8 cellular contexts compared by ENCODE assay signal in the genomic region with DNA sequence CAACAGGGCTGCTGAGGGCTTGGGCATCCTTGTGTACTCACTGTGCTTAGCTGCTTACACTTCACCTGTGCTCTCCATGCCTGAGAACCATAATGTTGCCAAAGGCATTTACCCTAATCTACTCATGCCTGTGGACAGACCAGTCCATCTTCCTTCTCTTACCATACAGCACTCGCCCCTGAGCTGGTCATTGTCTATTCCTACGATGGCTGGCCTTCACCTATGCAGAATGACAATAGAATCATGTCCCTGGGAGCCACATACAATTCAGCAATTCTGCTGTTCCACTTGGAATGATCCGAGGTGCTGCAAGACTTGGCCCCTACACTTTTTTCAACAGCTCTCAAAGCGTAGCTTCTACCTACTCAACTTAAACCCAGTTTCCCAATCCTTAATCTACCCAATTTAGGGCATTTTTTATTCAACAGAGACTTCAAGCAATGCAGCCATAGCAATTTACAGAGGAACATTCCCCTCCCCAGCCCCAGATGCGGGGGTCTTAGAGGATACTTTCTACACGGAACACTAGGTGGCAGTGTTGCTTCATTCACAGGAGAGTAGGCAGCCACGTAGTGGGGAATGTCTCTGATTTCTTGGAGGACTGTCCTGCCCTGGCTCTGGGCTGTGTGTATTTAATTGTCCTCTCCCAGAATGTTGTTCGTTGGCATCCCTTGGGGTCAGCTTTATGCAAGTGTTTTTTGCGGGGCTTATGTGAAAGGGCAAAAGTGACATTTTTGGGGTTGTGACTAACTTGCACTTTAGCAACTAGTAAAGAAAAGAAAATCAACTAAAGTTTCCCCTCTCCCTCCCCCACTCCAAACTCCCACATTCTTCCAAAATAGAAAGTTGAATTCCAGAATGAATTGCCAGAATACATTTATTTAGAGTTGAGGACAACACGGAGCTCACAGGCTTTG.
DNase-seq lines count a peak whose midpoint lies in the region; ATAC-seq lines count a peak whose summit lies in the region.

No MANE protein-coding gene starts in this region.

- no peaks in the 10 kb centered on the region for H3K9me3 ChIP-seq in SJSA1 (replicated peaks)

- CTCF ChIA-PET in activated CD4-positive, alpha-beta T cell treated with anti-CD3 and anti-CD28 coated beads, Interleukin-2, amount 10 ng/mL, durations not matched to agents 7 days and 5 days (lab: Charles Lee): interaction anchor here (1.6 kb wide), 1 partner anchor 319 kb away, joined by 3 read pairs; no protein-coding TSS in a partner anchor

- H3K27ac Mint-ChIP-seq in activated CD4-positive, alpha-beta T cell treated with anti-CD3 and anti-CD28 coated beads, Interleukin-2, amount 10 ng/mL, durations not matched to agents 7 days and 5 days: no peak overlapping the region

- no peaks in the 10 kb centered on the region for H3K4me1 ChIP-seq in SJSA1 (replicated peaks)

- no peak overlapping the region for H3K27ac ChIP-seq in SJSA1

- no peaks in the 10 kb centered on the region for H3K4me1 Mint-ChIP-seq in activated CD4-positive, alpha-beta T cell treated with anti-CD3 and anti-CD28 coated beads, Interleukin-2, amount 10 ng/mL, durations not matched to agents 7 days and 5 days

- H3K4me3 ChIP-seq in SJSA1: no peak overlapping the region

- ATAC-seq in GM21717 (IDR thresholded peaks at IDR 0.05; ENCODE audit: unreplicated experiment): peak; percentile 66

- H3K4me3 Mint-ChIP-seq in activated CD4-positive, alpha-beta T cell treated with anti-CD3 and anti-CD28 coated beads, Interleukin-2, amount 10 ng/mL, durations not matched to agents 7 days and 5 days: no peak overlapping the region

- POLR2A ChIA-PET in activated CD4-positive, alpha-beta T cell treated with anti-CD3 and anti-CD28 coated beads, Interleukin-2, amount 10 ng/mL, durations not matched to agents 7 days and 5 days (lab: Charles Lee): interaction anchor here (0.6 kb wide), 1 partner anchor 207 kb away, joined by 4 read pairs; no protein-coding TSS in a partner anchor

- H3K27me3 Mint-ChIP-seq in activated CD4-positive, alpha-beta T cell treated with anti-CD3 and anti-CD28 coated beads, Interleukin-2, amount 10 ng/mL, durations not matched to agents 7 days and 5 days: no peaks in the 10 kb centered on the region

- DNase-seq in activated CD4-positive, alpha-beta T cell treated with anti-CD3 and anti-CD28 coated beads, Interleukin-2, amount 10 ng/mL, durations not matched to agents 7 days and 5 days: peak; percentile 28
- no peak for DNase-seq in activated CD4-positive, alpha-beta T cell treated with anti-CD3 and anti-CD28 coated beads for 4 hours
- peak; percentile 41 for DNase-seq in LoVo (ENCODE audit: low spot score)
- peak; percentile 49 to 60 for DNase-seq in SJSA1 (ENCODE audit: low read depth in 1 of 2, low spot score in 2 of 2)
- peak; percentile 77 for DNase-seq in epidermal melanocyte (ENCODE audit: insufficient read length, low spot score)
- DNase-seq in midbrain (lab: John Stamatoyannopoulos, UW): peak; percentile 66
- no peak for DNase-seq in SW 1271 (lab: John Stamatoyannopoulos, UW)

- H3K9me3 Mint-ChIP-seq in activated CD4-positive, alpha-beta T cell treated with anti-CD3 and anti-CD28 coated beads, Interleukin-2, amount 10 ng/mL, durations not matched to agents 7 days and 5 days: no peaks in the 10 kb centered on the region

- no peaks in the 10 kb centered on the region for H3K36me3 Mint-ChIP-seq in activated CD4-positive, alpha-beta T cell treated with anti-CD3 and anti-CD28 coated beads, Interleukin-2, amount 10 ng/mL, durations not matched to agents 7 days and 5 days (ENCODE audit: low read depth)

- peaks cover 2% of the 10 kb centered on the region; the same call in 1 of the 2 replicates for H3K27me3 ChIP-seq in SJSA1 (replicated peaks)

- H3K36me3 ChIP-seq in SJSA1: no peaks in the 10 kb centered on the region

Comparison
In these comparisons a context has a peak if more than half of its experiments do, and no peak if none do; other contexts are left out.
1. DNase-seq: peak in activated CD4-positive, alpha-beta T cell treated with anti-CD3 and anti-CD28 coated beads, Interleukin-2, amount 10 ng/mL, durations not matched to agents 7 days and 5 days (single experiment), LoVo (single experiment), SJSA1 (2 of 2), epidermal melanocyte (single experiment) and midbrain (single experiment); none in activated CD4-positive, alpha-beta T cell treated with anti-CD3 and anti-CD28 coated beads for 4 hours (0 of 2) and SW 1271 (0 of 2).